In the genomic region with DNA sequence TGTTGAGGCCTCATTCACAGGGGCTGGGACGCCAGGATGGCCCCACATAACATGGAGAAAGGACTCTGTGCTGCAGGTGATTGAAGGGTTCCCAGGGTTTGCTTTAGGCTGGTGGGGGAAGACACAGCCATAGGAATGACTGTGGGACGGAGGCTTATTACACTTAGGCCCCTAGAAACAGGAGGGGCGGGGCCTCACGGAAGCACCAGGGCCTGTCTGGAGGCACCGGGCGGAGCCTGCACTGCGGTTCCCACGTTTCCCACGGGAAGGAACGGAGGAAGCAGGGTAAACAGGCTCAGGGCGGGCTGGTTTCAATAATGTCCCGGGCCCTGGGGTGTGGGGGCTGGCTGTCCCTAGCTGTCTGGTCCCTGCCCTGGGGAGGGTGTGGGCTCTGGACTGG, we compare ENCODE assay signal across 9 cellular contexts. TPM values are rescaled to one million over a fixed set of nuclear protein-coding genes. Genes with fewer than 3 reads are reported as not detected.
"Had no signal": no experiment of that assay in that cellular context is flagged by ENCODE, and none has a peak within 500 bp of the region (broad histone marks: within the 10 kb centered on the region; RNA-seq: fewer than 3 reads in every experiment).

No MANE protein-coding gene starts in this region.

RNA-seq across cellular contexts. Expression of gene OBP2B, which starts 14.1 kb away (rescaled TPM):
- total RNA-seq: activated B cell treated with CpG ODN at 0.5 μM for 24 hours; activated CD8-positive, alpha-beta T cell treated with anti-CD3 and anti-CD28 coated beads for 36 hours; activated naive CD4-positive, alpha-beta T cell treated with anti-CD3 and anti-CD28 coated beads, Interleukin-2, amount 50 U/mL, for 72 hours; activated T-cell treated with anti-CD3 and anti-CD28 coated beads, Interleukin-2, amount 50 U/mL, for 72 hours; kidney epithelial cell; natural killer cell; SJSA1; thoracic aorta; vagina had no signal

RNA-seq across cellular contexts. Expression of gene ABO, which starts 51.8 kb away (rescaled TPM):
- total RNA-seq: activated B cell treated with CpG ODN at 0.5 μM for 24 hours; activated CD8-positive, alpha-beta T cell treated with anti-CD3 and anti-CD28 coated beads for 36 hours; activated naive CD4-positive, alpha-beta T cell treated with anti-CD3 and anti-CD28 coated beads, Interleukin-2, amount 50 U/mL, for 72 hours; activated T-cell treated with anti-CD3 and anti-CD28 coated beads, Interleukin-2, amount 50 U/mL, for 72 hours; SJSA1 had no signal

RNA-seq across cellular contexts. Expression of gene GBGT1, which starts 59.4 kb away (rescaled TPM):
- total RNA-seq: SJSA1 had no signal
